2 cellular contexts compared by ENCODE assay signal in genomic region chr12:42296503-42297109, GRCh38.
TF ChIP-seq lines count a peak whose summit lies in the region.

No MANE protein-coding gene starts in this region.

TF ChIP-seq in SK-N-SH, 30 proteins besides CTCF, POLR2A, EP300 and RAD21 (continued from another document):
- TF ChIP-seq ZBTB33 (IDR thresholded peaks at IDR 0.05; ENCODE audit: borderline replicate concordance, low read depth) (no peak), TEAD4 (IDR thresholded peaks at IDR 0.05; ENCODE audit: borderline replicate concordance, insufficient read depth) (no peak), EZH2phosphoT487 (IDR thresholded peaks at IDR 0.05; ENCODE audit: borderline replicate concordance, low read depth) (no peak), POLR2AphosphoS5 (IDR thresholded peaks at IDR 0.05; ENCODE audit: low read depth, low read length) (no peak), RCOR1 (IDR thresholded peaks at IDR 0.05; ENCODE audit: low read length) (no peak)

TF ChIP-seq in SK-N-SH treated with all-trans-retinoic acid at 6 μM for 48 hours, 23 proteins besides CTCF, POLR2A, EP300 and RAD21 (continued from another document):
- no peak for TF ChIP-seq TSHZ2 (CRISPR knock-in tag; IDR thresholded peaks at IDR 0.05)
- no peak for TF ChIP-seq CSDC2 (CRISPR knock-in tag; IDR thresholded peaks at IDR 0.05)
